20 cellular contexts compared by ENCODE assay signal in genomic region chr1:113654883-113655282, GRCh38.
A peak's percentile ranks its signal among the peaks of the same experiment; 100 is the strongest.
DNase-seq lines count a peak whose midpoint lies in the region; ATAC-seq, FAIRE-seq and TF ChIP-seq lines count a peak whose summit lies in the region.
"Had no signal": no experiment of that assay in that cellular context is flagged by ENCODE, and none has a peak within 500 bp of the region (broad histone marks: within the 10 kb centered on the region; RNA-seq: fewer than 3 reads in every experiment).

No MANE protein-coding gene starts in this region.

- RAD21 ChIA-PET in GM12878 (lab: Charles Lee; ENCODE audit: unreplicated experiment), result no interaction called here

- SMC1A ChIA-PET in GM12878 (lab: Charles Lee; ENCODE audit: uncharacterized antibody, unreplicated experiment), result no interaction called here

- in situ Hi-C loops in GM12878 (cut with MboI), result no loop called here

- no peak overlapping the region for H2AFZ ChIP-seq in GM12878 (ENCODE audit: control insufficient read depth, low read depth, low read length)

- H3K36me3 ChIP-seq in GM12878 (ENCODE audit: control insufficient read depth in 2 of 2, insufficient read depth in 2 of 2, low read length in 1 of 2), result no peaks in the 10 kb centered on the region
- H3K36me3 ChIP-seq: SJCRH30 had no signal

- H3K9ac ChIP-seq in GM12878 (ENCODE audit: control insufficient read depth, insufficient read depth, low read length), result no peak overlapping the region

- no TSS peak for BruUV-seq in GM12878 (replicated peaks; lab: Mats Ljungman, UMichigan)

- CTCF ChIA-PET in GM12878 (lab: Yijun Ruan, JAX), result interaction anchor here (1.3 kb wide), 1 partner anchor 582 kb away, joined by 4 read pairs; the partner anchor contains the start of gene LRIG2

- no peak for ATAC-seq in GM12878
- ATAC-seq: CD8-positive, alpha-beta T cell had no signal

- no peaks in the 10 kb centered on the region for H3K4me1 ChIP-seq in GM12878 (ENCODE audit: control insufficient read depth, insufficient read depth, low read length)
- H3K4me1 ChIP-seq: SJCRH30 had no signal

- no peak overlapping the region for H3K4me3 ChIP-seq in GM12878
- H3K4me3 ChIP-seq: SJCRH30 had no signal

- FAIRE-seq in GM12878 (lab: Jason Lieb, UNC), result peak; percentile 7
- FAIRE-seq: GM19239, H54 had no signal

- intact Hi-C loops in GM12878 (cut with micrococcal nuclease; ENCODE audit: unreplicated experiment), result no loop called here

- no peaks in the 10 kb centered on the region for H4K20me1 ChIP-seq in GM12878 (ENCODE audit: control insufficient read depth, insufficient read depth)

- no peak overlapping the region for H3K4me2 ChIP-seq in GM12878 (ENCODE audit: control insufficient read depth, insufficient read depth)

- WGBS in GM12878 (ENCODE audit: insufficient coverage, insufficient replicate concordance, low lambda C conversion rate, missing lambda C conversion rate), result 94% methylated on average over 2 of the region's 2 CpGs

- POLR2A ChIA-PET in GM12878 (lab: Charles Lee), result no interaction called here

- TF ChIP-seq POLR2A in GM12878 (IDR thresholded peaks at IDR 0.05; ENCODE audit: low read depth, low read length), result no peak

- H3K9me3 ChIP-seq in GM12878 (replicated peaks; ENCODE audit: control insufficient read depth, insufficient read depth, low read length), result no peaks in the 10 kb centered on the region
- H3K9me3 ChIP-seq: SJCRH30 had no signal

- no peak for TF ChIP-seq EP300 in GM12878 (IDR thresholded peaks at IDR 0.05; ENCODE audit: borderline replicate concordance in 1 of 2, control insufficient read depth in 1 of 2, low read depth in 2 of 2, low read length in 2 of 2)

- no peaks in the 10 kb centered on the region for H3K27me3 ChIP-seq in GM12878 (replicated peaks in 1 of 2; ENCODE audit: control insufficient read depth in 2 of 2, insufficient read depth in 2 of 2, low read length in 1 of 2)
- H3K27me3 ChIP-seq: SJCRH30 had no signal

- no peak for TF ChIP-seq RAD21 in GM12878 (IDR thresholded peaks at IDR 0.05; ENCODE audit: insufficient read depth, low read depth, low read length)

- H3K27ac ChIP-seq in GM12878 (ENCODE audit: control insufficient read depth, insufficient read depth), result no peak overlapping the region
- H3K27ac ChIP-seq: 22Rv1, SJCRH30 had no signal

- H3K79me2 ChIP-seq in GM12878 (ENCODE audit: control insufficient read depth, insufficient read depth, low read length), result no peaks in the 10 kb centered on the region

- TF ChIP-seq CTCF in GM12878 (IDR thresholded peaks at IDR 0.05 in 2 of 3, conservative IDR thresholded peaks at IDR 0.05 in 1 of 3; ENCODE audit: control insufficient read depth in 2 of 3, extremely low read depth in 1 of 3, insufficient read depth in 1 of 3, low read depth in 3 of 3, low read length in 3 of 3), result no peak

- DNase-seq in DMS53 (lab: John Stamatoyannopoulos, UW) (peak; percentile 22), DMS53 treated with DMSO at 0.1 percent for 48 hours (lab: John Stamatoyannopoulos, UW; ENCODE audit: unreplicated experiment) (no peak), GM12878 (ENCODE audit: low read depth, low spot score) (no peak), inferior parietal cortex (ENCODE audit: extremely low spot score) (peak; percentile 25), retina (peak; percentile 54), hippocampal formation (lab: John Stamatoyannopoulos, UW) (no peak)
- DNase-seq in stimulated activated naive CD4-positive, alpha-beta T cell treated with Interleukin-2 at 50 U/mL for 16 hours (lab: John Stamatoyannopoulos, UW), result no peak
- no peak for DNase-seq in activated CD4-positive, alpha-beta T cell treated with anti-CD3 and anti-CD28 coated beads, Interleukin-2, amount 50 U/mL, for 48 hours
- DNase-seq: CD8-positive, alpha-beta T cell; GDM1; HFFc6; Kasumi-1; NCI-H1694 treated with DMSO at 0.1 percent for 48 hours; NCI-H2081 treated with DMSO at 0.1 percent for 48 hours; NCI-H226; OCI-M1; SJCRH30 had no signal

TF ChIP-seq in GM12878, 131 proteins besides CTCF, POLR2A, EP300 and RAD21 (continues in another document):
- TF ChIP-seq SKIL (IDR thresholded peaks at IDR 0.05; ENCODE audit: low read depth, poor library complexity, severe bottlenecking), result no peak
- no peak for TF ChIP-seq REST (IDR thresholded peaks at IDR 0.05; ENCODE audit: low read depth, low read length)
- TF ChIP-seq CBX3 (IDR thresholded peaks at IDR 0.05; ENCODE audit: borderline replicate concordance, low read depth), result no peak
- TF ChIP-seq SMAD1 (IDR thresholded peaks at IDR 0.05; ENCODE audit: low read depth, partially characterized antibody), result no peak
- TF ChIP-seq ETV6 (conservative IDR thresholded peaks at IDR 0.05 in 1 of 2, IDR thresholded peaks at IDR 0.05 in 1 of 2; ENCODE audit: borderline replicate concordance in 1 of 2, low read depth in 1 of 2), result no peak
- TF ChIP-seq HDAC6 (IDR thresholded peaks at IDR 0.05; ENCODE audit: unreplicated experiment), result no peak
- no peak for TF ChIP-seq NBN (IDR thresholded peaks at IDR 0.05)
- TF ChIP-seq PKNOX1 (IDR thresholded peaks at IDR 0.05), result no peak
- no peak for TF ChIP-seq JUNB (IDR thresholded peaks at IDR 0.05)
- TF ChIP-seq E4F1 (IDR thresholded peaks at IDR 0.05; ENCODE audit: borderline replicate concordance, partially characterized antibody), result no peak
- no peak for TF ChIP-seq KAT2A (conservative IDR thresholded peaks at IDR 0.05; ENCODE audit: control insufficient read depth, low read depth, low read length)
- TF ChIP-seq TCF7 (IDR thresholded peaks at IDR 0.05; ENCODE audit: borderline replicate concordance), result no peak
- no peak for TF ChIP-seq YY1 (IDR thresholded peaks at IDR 0.05; ENCODE audit: low read depth, low read length)
- no peak for TF ChIP-seq SRF (IDR thresholded peaks at IDR 0.05; ENCODE audit: low read depth in 2 of 2, low read length in 2 of 2)

Comparison
In these comparisons a context has a peak if more than half of its experiments do, and no peak if none do; other contexts are left out.
1. DNase-seq: peak in DMS53 (single experiment), inferior parietal cortex (single experiment) and retina (single experiment); none in DMS53 treated with DMSO at 0.1 percent for 48 hours (single experiment), GM12878 (single experiment), stimulated activated naive CD4-positive, alpha-beta T cell treated with Interleukin-2 at 50 U/mL for 16 hours (single experiment), activated CD4-positive, alpha-beta T cell treated with anti-CD3 and anti-CD28 coated beads, Interleukin-2, amount 50 U/mL, for 48 hours (0 of 2) and hippocampal formation (0 of 2).